In genomic region chr5:178365501-178366440, GRCh38 we compare ENCODE assay signal across 15 cellular contexts.
DNase-seq lines count a peak whose midpoint lies in the region; ATAC-seq and TF ChIP-seq lines count a peak whose summit lies in the region.
"Had no signal": no experiment of that assay in that cellular context is flagged by ENCODE, and none has a peak within 500 bp of the region (broad histone marks: within the 10 kb centered on the region; RNA-seq: fewer than 3 reads in every experiment).

No MANE protein-coding gene starts in this region.

- H4K20me1 ChIP-seq in neural progenitor cell (ENCODE audit: low read depth) = no peaks in the 10 kb centered on the region

- H3K4me2 ChIP-seq in neural progenitor cell = no peak overlapping the region
- H3K4me2 ChIP-seq: A549 had no signal

- CTCF ChIA-PET in naive thymus-derived CD4-positive, alpha-beta T cell (lab: Charles Lee) = no interaction called here

- no peak overlapping the region for H3K4me3 ChIP-seq in neural progenitor cell
- no peak overlapping the region for H3K4me3 ChIP-seq in naive thymus-derived CD4-positive, alpha-beta T cell (ENCODE audit: low read length)
- H3K4me3 ChIP-seq: A549, GM12878, GM23248 had no signal

- H3K36me3 Mint-ChIP-seq in natural killer cell treated with Interleukin-12 subunit alpha and Interleukin-12 subunit beta and Interleukin-15 and Interleukin-18, amount 100 ng/mL, for 72 hours = no peaks in the 10 kb centered on the region
- H3K36me3 Mint-ChIP-seq in natural killer cell (no peaks in the 10 kb centered on the region), chondrocyte (ENCODE audit: low read depth) (peaks cover 6% of the 10 kb centered on the region), neural progenitor cell (peaks cover 15% of the 10 kb centered on the region)
- no peaks in the 10 kb centered on the region for H3K36me3 Mint-ChIP-seq in naive thymus-derived CD4-positive, alpha-beta T cell

- H3K9me3 ChIP-seq in neural progenitor cell (ENCODE audit: low read depth) = no peaks in the 10 kb centered on the region
- H3K9me3 ChIP-seq in naive thymus-derived CD4-positive, alpha-beta T cell (ENCODE audit: control insufficient read depth in 2 of 3, low read length in 3 of 3) = no peaks in the 10 kb centered on the region
- H3K9me3 ChIP-seq: A549 had no signal

- no peak overlapping the region for H2AFZ ChIP-seq in neural progenitor cell (replicated peaks)
- H2AFZ ChIP-seq: GM23248 had no signal

- TF ChIP-seq CTCF in natural killer cell (IDR thresholded peaks at IDR 0.05) (no peak), chondrocyte (IDR thresholded peaks at IDR 0.05) (no peak), neural progenitor cell (IDR thresholded peaks at IDR 0.05) (no peak)

- DNase-seq in natural killer cell treated with Interleukin-12 subunit alpha and Interleukin-12 subunit beta and Interleukin-15 and Interleukin-18, amount 100 ng/mL, for 72 hours (ENCODE audit: low spot score) = peak; percentile 54
- DNase-seq in natural killer cell (no peak), chondrocyte (ENCODE audit: low spot score) (peak; percentile 87), neural progenitor cell (ENCODE audit: low spot score) (no peak), SK-N-DZ (ENCODE audit: low spot score) (no peak), EL (no peak)
- no peak for DNase-seq in naive thymus-derived CD4-positive, alpha-beta T cell
- DNase-seq: C1 segment of cervical spinal cord, GM23248, NCI-H1105, NCI-H2227 treated with DMSO at 0.1 percent for 48 hours, NCI-H510A treated with DMSO at 0.1 percent for 48 hours, RPMI8226 had no signal

- no peak overlapping the region for H3K4me3 Mint-ChIP-seq in natural killer cell treated with Interleukin-12 subunit alpha and Interleukin-12 subunit beta and Interleukin-15 and Interleukin-18, amount 100 ng/mL, for 72 hours
- H3K4me3 Mint-ChIP-seq in natural killer cell = no peak overlapping the region
- no peak overlapping the region for H3K4me3 Mint-ChIP-seq in chondrocyte (ENCODE audit: unreplicated experiment)
- no peak overlapping the region for H3K4me3 Mint-ChIP-seq in neural progenitor cell
- no peak overlapping the region for H3K4me3 Mint-ChIP-seq in naive thymus-derived CD4-positive, alpha-beta T cell

- no peaks in the 10 kb centered on the region for H3K4me1 ChIP-seq in neural progenitor cell
- no peaks in the 10 kb centered on the region for H3K4me1 ChIP-seq in naive thymus-derived CD4-positive, alpha-beta T cell (ENCODE audit: control insufficient read depth in 2 of 2, insufficient read depth in 2 of 2, low read length in 2 of 2)
- H3K4me1 ChIP-seq: A549 had no signal

- no peak overlapping the region for H3K27ac ChIP-seq in neural progenitor cell
- H3K27ac ChIP-seq in naive thymus-derived CD4-positive, alpha-beta T cell (ENCODE audit: low read depth, low read length) = no peak overlapping the region
- H3K27ac ChIP-seq: A549, GM23248 had no signal

- peaks cover 0 to 5% of the 10 kb centered on the region in 2 donors for H3K4me1 Mint-ChIP-seq in natural killer cell treated with Interleukin-12 subunit alpha and Interleukin-12 subunit beta and Interleukin-15 and Interleukin-18, amount 100 ng/mL, for 72 hours (ENCODE audit: low read depth in 2 of 2)
- H3K4me1 Mint-ChIP-seq in natural killer cell (peaks cover 0 to 5% of the 10 kb centered on the region in 2 donors), chondrocyte (ENCODE audit: low read depth) (no peaks in the 10 kb centered on the region), neural progenitor cell (peaks cover 51% of the 10 kb centered on the region)
- H3K4me1 Mint-ChIP-seq in naive thymus-derived CD4-positive, alpha-beta T cell = peaks cover 0 to 4% (median 0%) of the 10 kb centered on the region in 7 donors

- ATAC-seq in natural killer cell treated with Interleukin-12 subunit alpha and Interleukin-12 subunit beta and Interleukin-15 and Interleukin-18, amount 100 ng/mL, for 72 hours = no peak
- ATAC-seq in natural killer cell = no peak
- ATAC-seq in naive thymus-derived CD4-positive, alpha-beta T cell = no peak
- ATAC-seq: A549, GM12878 had no signal

- H3K79me2 ChIP-seq in neural progenitor cell (ENCODE audit: low read depth) = no peaks in the 10 kb centered on the region

- POLR2A ChIA-PET in naive thymus-derived CD4-positive, alpha-beta T cell (lab: Charles Lee) = no interaction called here

- no peaks in the 10 kb centered on the region for H3K27me3 ChIP-seq in neural progenitor cell
- H3K27me3 ChIP-seq in naive thymus-derived CD4-positive, alpha-beta T cell (ENCODE audit: control insufficient read depth in 2 of 2, insufficient read depth in 2 of 2, low read length in 2 of 2) = no peaks in the 10 kb centered on the region

- no peaks in the 10 kb centered on the region for H3K27me3 Mint-ChIP-seq in natural killer cell treated with Interleukin-12 subunit alpha and Interleukin-12 subunit beta and Interleukin-15 and Interleukin-18, amount 100 ng/mL, for 72 hours
- peaks cover 0 to 15% of the 10 kb centered on the region in 2 donors for H3K27me3 Mint-ChIP-seq in natural killer cell (ENCODE audit: low read depth in 2 of 2)
- peaks cover 27% of the 10 kb centered on the region for H3K27me3 Mint-ChIP-seq in chondrocyte (ENCODE audit: low read depth)
- H3K27me3 Mint-ChIP-seq in neural progenitor cell (ENCODE audit: insufficient read depth, low read depth) = peaks cover 13% of the 10 kb centered on the region
- H3K27me3 Mint-ChIP-seq in naive thymus-derived CD4-positive, alpha-beta T cell = peaks cover 0 to 5% (median 0%) of the 10 kb centered on the region in 5 donors

- intact Hi-C loops in natural killer cell (cut with micrococcal nuclease) = no loop called here
- intact Hi-C loops in naive thymus-derived CD4-positive, alpha-beta T cell (cut with micrococcal nuclease) = no loop called here

- H3K36me3 ChIP-seq in neural progenitor cell = no peaks in the 10 kb centered on the region
- H3K36me3 ChIP-seq in naive thymus-derived CD4-positive, alpha-beta T cell (ENCODE audit: control insufficient read depth in 2 of 3, insufficient read depth in 3 of 3, low read length in 3 of 3) = no peaks in the 10 kb centered on the region

- H3K27ac Mint-ChIP-seq in natural killer cell treated with Interleukin-12 subunit alpha and Interleukin-12 subunit beta and Interleukin-15 and Interleukin-18, amount 100 ng/mL, for 72 hours = no peak overlapping the region
- H3K27ac Mint-ChIP-seq in natural killer cell (no peak overlapping the region), chondrocyte (ENCODE audit: unreplicated experiment) (no peak overlapping the region), neural progenitor cell (peak overlapping the region; percentile 80)
- no peak overlapping the region for H3K27ac Mint-ChIP-seq in naive thymus-derived CD4-positive, alpha-beta T cell

- H3F3A ChIP-seq in neural progenitor cell (ENCODE audit: low read depth) = no peaks in the 10 kb centered on the region

- H3K9ac ChIP-seq in neural progenitor cell = no peak overlapping the region
- H3K9ac ChIP-seq: GM23248 had no signal

- no peaks in the 10 kb centered on the region for H3K9me3 Mint-ChIP-seq in natural killer cell treated with Interleukin-12 subunit alpha and Interleukin-12 subunit beta and Interleukin-15 and Interleukin-18, amount 100 ng/mL, for 72 hours
- H3K9me3 Mint-ChIP-seq in natural killer cell (no peaks in the 10 kb centered on the region), chondrocyte (ENCODE audit: low read depth) (peaks cover 12% of the 10 kb centered on the region), neural progenitor cell (peaks cover 19% of the 10 kb centered on the region)
- peaks cover 0 to 12% (median 3%) of the 10 kb centered on the region in 11 donors for H3K9me3 Mint-ChIP-seq in naive thymus-derived CD4-positive, alpha-beta T cell

Comparison
In these comparisons a context has a peak if more than half of its experiments do, and no peak if none do; other contexts are left out.
1. DNase-seq: peak in natural killer cell treated with Interleukin-12 subunit alpha and Interleukin-12 subunit beta and Interleukin-15 and Interleukin-18, amount 100 ng/mL, for 72 hours (single experiment) and chondrocyte (single experiment); none in natural killer cell (single experiment), neural progenitor cell (single experiment), SK-N-DZ (single experiment), naive thymus-derived CD4-positive, alpha-beta T cell (0 of 9) and EL (single experiment).